14 cellular contexts compared by ENCODE assay signal in genomic region chr11:33779849-33780528, GRCh38. TPM values are rescaled to one million over a fixed set of nuclear protein-coding genes. Genes with fewer than 3 reads are reported as not detected.
DNase-seq lines count a peak whose midpoint lies in the region; ATAC-seq, FAIRE-seq and TF ChIP-seq lines count a peak whose summit lies in the region.
"Had no signal": no experiment of that assay in that cellular context is flagged by ENCODE, and none has a peak within 500 bp of the region (broad histone marks: within the 10 kb centered on the region; RNA-seq: fewer than 3 reads in every experiment).

No MANE protein-coding gene starts in this region.

- H3K27ac Mint-ChIP-seq in astrocyte (ENCODE audit: unreplicated experiment): peak overlapping the region; percentile 83
- H3K27ac Mint-ChIP-seq: activated T-cell treated with anti-CD3 and anti-CD28 coated beads, Interleukin-2, amount 50 U/mL, for 24 hours had no signal

- H3K9ac ChIP-seq in astrocyte (ENCODE audit: low read length): peak overlapping the region; percentile 42

- in situ Hi-C loops in G401 (cut with HindIII; ENCODE audit: low sequenced_read_pairs): no loop called here

- no peak for TF ChIP-seq CTCF in astrocyte (IDR thresholded peaks at IDR 0.05; ENCODE audit: insufficient read depth, low read depth, low read length)
- no peak for TF ChIP-seq CTCF in left ventricle myocardium inferior (IDR thresholded peaks at IDR 0.05; ENCODE audit: borderline replicate concordance)
- no peak for TF ChIP-seq CTCF in retinal pigment epithelial cell (conservative IDR thresholded peaks at IDR 0.05; ENCODE audit: low read depth, low read length)
- no peak for TF ChIP-seq CTCF in omental fat pad (IDR thresholded peaks at IDR 0.05)

- H3K9me3 ChIP-seq in astrocyte (ENCODE audit: insufficient read depth, low read depth, low read length) (no peaks in the 10 kb centered on the region), left ventricle myocardium inferior (replicated peaks) (no peaks in the 10 kb centered on the region)
- H3K9me3 ChIP-seq: vagina had no signal

- peak; percentile 94 for FAIRE-seq in astrocyte (lab: Jason Lieb, UNC)
- FAIRE-seq: GM12878 had no signal

- intact Hi-C loops in left ventricle myocardium inferior (cut with micrococcal nuclease): no loop called here

- ATAC-seq in HG03097 (IDR thresholded peaks at IDR 0.05; ENCODE audit: low FRiP score, unreplicated experiment): no peak
- no peak for ATAC-seq in omental fat pad (ENCODE audit: low FRiP score)
- ATAC-seq: GM12878 had no signal

- peak overlapping the region; percentile 75 for H3K4me2 ChIP-seq in astrocyte (ENCODE audit: low read length)

- no peaks in the 10 kb centered on the region for H3K27me3 Mint-ChIP-seq in astrocyte (ENCODE audit: low read depth, unreplicated experiment)

- H3K9me3 Mint-ChIP-seq in astrocyte (ENCODE audit: unreplicated experiment): no peaks in the 10 kb centered on the region
- H3K9me3 Mint-ChIP-seq: activated T-cell treated with anti-CD3 and anti-CD28 coated beads, Interleukin-2, amount 50 U/mL, for 24 hours had no signal

- DNase-seq in GM03348 (ENCODE audit: low spot score) (peak; percentile 75), astrocyte (ENCODE audit: low read depth) (peak; percentile 88), left ventricle myocardium inferior (no peak), retinal pigment epithelial cell (ENCODE audit: low read depth) (peak; percentile 42), G401 (ENCODE audit: low spot score) (no peak), omental fat pad (ENCODE audit: low spot score) (no peak), HEK293T (ENCODE audit: extremely low spot score) (no peak)
- DNase-seq: activated T-cell treated with anti-CD3 and anti-CD28 coated beads, Interleukin-2, amount 50 U/mL, for 24 hours; NCI-H2171 treated with DMSO at 0.1 percent for 48 hours; occipital lobe had no signal

- H3K4me1 ChIP-seq in astrocyte (ENCODE audit: insufficient read depth, low read length) (peaks cover 31% of the 10 kb centered on the region), left ventricle myocardium inferior (peaks cover 42% of the 10 kb centered on the region)

- CTCF ChIA-PET in HEK293T (lab: Yijun Ruan, JAX): interaction anchor here (0.9 kb wide), 2 partner anchors 25 to 49 kb away, joined by 3 to 4 read pairs; no protein-coding TSS in a partner anchor

- H3K79me2 ChIP-seq in astrocyte (ENCODE audit: insufficient read depth, low read length): no peaks in the 10 kb centered on the region

- peak overlapping the region; percentile 45 for H3K27ac ChIP-seq in astrocyte (ENCODE audit: low read depth, low read length)
- peak overlapping the region; percentile 66 for H3K27ac ChIP-seq in left ventricle myocardium inferior (replicated peaks)
- H3K27ac ChIP-seq: RWPE1, vagina had no signal

- POLR2A ChIA-PET in HEK293T (lab: Yijun Ruan, JAX): interaction anchor here (0.9 kb wide), 1 partner anchor 22 kb away, joined by 5 read pairs; no protein-coding TSS in a partner anchor

- H3K4me1 Mint-ChIP-seq in astrocyte (ENCODE audit: low read depth, unreplicated experiment): peaks cover 11% of the 10 kb centered on the region

- H3K27me3 ChIP-seq in astrocyte (ENCODE audit: insufficient read depth, low read length) (no peaks in the 10 kb centered on the region), left ventricle myocardium inferior (ENCODE audit: low read depth) (no peaks in the 10 kb centered on the region)
- H3K27me3 ChIP-seq: vagina had no signal

- H3K36me3 ChIP-seq in astrocyte (ENCODE audit: insufficient read depth, low read length): no peaks in the 10 kb centered on the region
- no peaks in the 10 kb centered on the region for H3K36me3 ChIP-seq in left ventricle myocardium inferior
- H3K36me3 ChIP-seq: vagina had no signal

- H3K4me3 ChIP-seq in astrocyte (ENCODE audit: insufficient read depth, low read depth, low read length): peak overlapping the region; percentile 3
- H3K4me3 ChIP-seq in left ventricle myocardium inferior: no peak overlapping the region
- no peak overlapping the region for H3K4me3 ChIP-seq in retinal pigment epithelial cell (ENCODE audit: low read length)
- H3K4me3 ChIP-seq: GM12878, vagina had no signal

- no peaks in the 10 kb centered on the region for H3K36me3 Mint-ChIP-seq in astrocyte (ENCODE audit: low read depth, unreplicated experiment)

- peak overlapping the region; percentile 55 for H2AFZ ChIP-seq in astrocyte (ENCODE audit: low read depth, low read length)

- H4K20me1 ChIP-seq in astrocyte (ENCODE audit: insufficient read depth, low read length): no peaks in the 10 kb centered on the region

- peak overlapping the region; percentile 18 for H3K4me3 Mint-ChIP-seq in astrocyte (ENCODE audit: unreplicated experiment)
- H3K4me3 Mint-ChIP-seq: activated T-cell treated with anti-CD3 and anti-CD28 coated beads, Interleukin-2, amount 50 U/mL, for 24 hours had no signal

TF ChIP-seq in HEK293T, 16 proteins besides CTCF, POLR2A, EP300 and RAD21:
- no peak for TF ChIP-seq BHLHE40 (IDR thresholded peaks at IDR 0.05; ENCODE audit: borderline replicate concordance)
- TF ChIP-seq HDGF (IDR thresholded peaks at IDR 0.05; ENCODE audit: borderline replicate concordance): no peak
- no peak for TF ChIP-seq ELF4 (IDR thresholded peaks at IDR 0.05)
- no peak for TF ChIP-seq SP1 (IDR thresholded peaks at IDR 0.05)
- TF ChIP-seq CTBP1 (IDR thresholded peaks at IDR 0.05; ENCODE audit: borderline replicate concordance): no peak

RNA-seq across cellular contexts. Expression of gene FBXO3, which starts 5.7 kb away (rescaled TPM):
- total RNA-seq in astrocyte (23.5 and 25.2 TPM in 2 replicates), left ventricle myocardium inferior (49.8 TPM), omental fat pad (10 to 100 TPM; 23.0 to 55.8 (median 30.8) TPM)
- 16.7 and 25.5 TPM in 2 replicates for total RNA-seq in G401 (2014; rRNA removed; shearing (Covaris generic))

RNA-seq across cellular contexts. Expression of gene CD59, which starts 43.8 kb away (rescaled TPM):
- total RNA-seq in astrocyte: 587 and 662 TPM in 2 replicates
- total RNA-seq in left ventricle myocardium inferior: 789 TPM
- total RNA-seq in G401 (2014; rRNA removed; shearing (Covaris generic)): 50.9 and 76.4 TPM in 2 replicates
- total RNA-seq in omental fat pad: 100 to 1,000 TPM; 327 to 685 (median 490) TPM

Comparison
In these comparisons a context has a peak if more than half of its experiments do, and no peak if none do; other contexts are left out.
1. DNase-seq: peak in GM03348 (single experiment), astrocyte (single experiment) and retinal pigment epithelial cell (single experiment); none in left ventricle myocardium inferior (single experiment), G401 (single experiment), omental fat pad (single experiment) and HEK293T (single experiment).